In genomic region chr5:122228728-122229392, GRCh38 we compare ENCODE assay signal across 27 cellular contexts.
"Had no signal": no experiment of that assay in that cellular context is flagged by ENCODE, and none has a peak within 500 bp of the region (broad histone marks: within the 10 kb centered on the region; RNA-seq: fewer than 3 reads in every experiment).

No MANE protein-coding gene starts in this region.

- H3K27ac Mint-ChIP-seq: memory B cell; natural killer cell; stimulated activated naive CD8-positive, alpha-beta T cell treated with anti-CD3 and anti-CD28 coated beads, Interleukin-15, amount 100 ng/mL, for 72 hours had no signal

- DNase-seq: cortex of kidney; foreskin fibroblast; heart left ventricle; kidney; natural killer cell; stimulated activated CD4-positive, alpha-beta T cell treated with anti-CD3 and anti-CD28 coated beads, Interleukin-12 subunit alpha, Interleukin-12 subunit beta, amount 100 ng/mL, for 4 hours; stimulated activated CD4-positive, alpha-beta T cell treated with anti-CD3 and anti-CD28 coated beads, Interleukin-1b, Interleukin-23, amount 100 ng/mL, for 48 hours; stimulated activated CD4-positive, alpha-beta T cell treated with anti-CD3 and anti-CD28 coated beads, Interleukin-4, amount 100 ng/mL, for 1 hour; stimulated activated CD8-positive, alpha-beta memory T cell treated with anti-CD3 and anti-CD28 coated beads, Interleukin-4, amount 100 ng/mL, for 48 hours; stimulated activated naive CD4-positive, alpha-beta T cell; stimulated activated naive CD8-positive, alpha-beta T cell treated with anti-CD3 and anti-CD28 coated beads, Interleukin-15, amount 100 ng/mL, for 72 hours; thyroid gland; trophoblast cell had no signal

- H3K9me3 Mint-ChIP-seq: memory B cell; stimulated activated naive CD8-positive, alpha-beta T cell treated with anti-CD3 and anti-CD28 coated beads, Interleukin-15, amount 100 ng/mL, for 72 hours had no signal

- H3K4me2 ChIP-seq: hepatocyte, smooth muscle cell had no signal

- H3K4me1 ChIP-seq: gastroesophageal sphincter, heart left ventricle, parathyroid adenoma, prostate gland, right atrium auricular region, suprapubic skin, thyroid gland, vagina had no signal

- H3K36me3 ChIP-seq: gastroesophageal sphincter, heart left ventricle, prostate gland, right atrium auricular region, suprapubic skin, thyroid gland, vagina had no signal

- H3K36me3 Mint-ChIP-seq: memory B cell, natural killer cell had no signal

- H3K27ac ChIP-seq: epithelial cell of prostate, gastroesophageal sphincter, heart left ventricle, hepatocyte, parathyroid adenoma, prostate gland, right atrium auricular region, suprapubic skin, thyroid gland, vagina had no signal

- H3K27me3 Mint-ChIP-seq: memory B cell; stimulated activated naive CD8-positive, alpha-beta T cell treated with anti-CD3 and anti-CD28 coated beads, Interleukin-15, amount 100 ng/mL, for 72 hours had no signal

- H3K4me1 Mint-ChIP-seq: memory B cell; natural killer cell; stimulated activated naive CD8-positive, alpha-beta T cell treated with anti-CD3 and anti-CD28 coated beads, Interleukin-15, amount 100 ng/mL, for 72 hours had no signal

- H3K27me3 ChIP-seq: gastroesophageal sphincter, heart left ventricle, hepatocyte, right atrium auricular region, suprapubic skin, thyroid gland, vagina had no signal

- H3K9ac ChIP-seq: parathyroid adenoma had no signal

- H3K79me2 ChIP-seq: hepatocyte, parathyroid adenoma had no signal

- ATAC-seq: esophagus mucosa; gastroesophageal sphincter; heart left ventricle; left lobe of liver; natural killer cell; sciatic nerve; stimulated activated naive CD8-positive, alpha-beta T cell treated with anti-CD3 and anti-CD28 coated beads, Interleukin-15, amount 100 ng/mL, for 72 hours had no signal

- H3K4me3 Mint-ChIP-seq: memory B cell; natural killer cell; stimulated activated naive CD8-positive, alpha-beta T cell treated with anti-CD3 and anti-CD28 coated beads, Interleukin-15, amount 100 ng/mL, for 72 hours had no signal

- H3K9me3 ChIP-seq: prostate gland, suprapubic skin, thyroid gland, vagina had no signal

- H3K4me3 ChIP-seq: gastroesophageal sphincter, heart left ventricle, hepatocyte, lung, prostate gland, right atrium auricular region, smooth muscle cell, suprapubic skin, thyroid gland, vagina had no signal

- H2AFZ ChIP-seq: hepatocyte, parathyroid adenoma had no signal
